Comparison of ENCODE assay signal across 8 cellular contexts in genomic region chr13:27960362-27961226, GRCh38. TPM values are rescaled to one million over a fixed set of nuclear protein-coding genes. Genes with fewer than 3 reads are reported as not detected.
A peak's percentile ranks its signal among the peaks of the same experiment; 100 is the strongest.
DNase-seq lines count a peak whose midpoint lies in the region; ATAC-seq, FAIRE-seq and TF ChIP-seq lines count a peak whose summit lies in the region.

No MANE protein-coding gene starts in this region.

- H3K4me1 ChIP-seq in body of pancreas (peaks cover 72% of the 10 kb centered on the region), kidney (ENCODE audit: control insufficient read depth in 1 of 2, insufficient read depth in 1 of 2, low read depth in 1 of 2, low read length in 2 of 2) (peaks cover 0 to 2% of the 10 kb centered on the region in 2 donors), stomach (peaks cover 15 to 60% (median 29%) of the 10 kb centered on the region in 4 donors)

- ATAC-seq in body of pancreas, result peak; percentile 93
- no peak for ATAC-seq in GM19395 (IDR thresholded peaks at IDR 0.05; ENCODE audit: unreplicated experiment)
- ATAC-seq in HG02642 (IDR thresholded peaks at IDR 0.05; ENCODE audit: poor library complexity, unreplicated experiment), result no peak

- no peak for FAIRE-seq in kidney (lab: Jason Lieb, UNC)

- 1 to 4% methylated on average over 15 to 73 of the region's 73 CpGs for WGBS in body of pancreas, 2 donors
- WGBS in stomach, 5 donors, result 1 to 2% (median 1%) methylated on average over 39 to 73 of the region's 73 CpGs

- TF ChIP-seq EP300 in stomach (IDR thresholded peaks at IDR 0.05), result no peak

- H3K4me3 ChIP-seq in body of pancreas, result peak overlapping the region; percentile 34 to 39
- peak overlapping the region in 1 of 2 donors; percentile 49 for H3K4me3 ChIP-seq in kidney (ENCODE audit: low read length in 2 of 2)
- peak overlapping the region; percentile 35 to 58 (median 44) for H3K4me3 ChIP-seq in stomach

- no peak overlapping the region for H3K9ac ChIP-seq in kidney (ENCODE audit: low read length in 2 of 2)

- H3K9me3 ChIP-seq in body of pancreas (no peaks in the 10 kb centered on the region), kidney (ENCODE audit: control insufficient read depth in 1 of 2, low read length in 2 of 2) (no peaks in the 10 kb centered on the region), stomach (no peaks in the 10 kb centered on the region)

- TF ChIP-seq CTCF in GM13976 (IDR thresholded peaks at IDR 0.05; ENCODE audit: borderline replicate concordance, control extremely low read depth, extremely low read depth, insufficient read depth, missing control alignments), result peak; percentile 82
- TF ChIP-seq CTCF in body of pancreas (IDR thresholded peaks at IDR 0.05), result peak; percentile 67 to 89 (median 74)
- peak; percentile 34 for TF ChIP-seq CTCF in kidney (IDR thresholded peaks at IDR 0.05; ENCODE audit: borderline replicate concordance, extremely low read depth, insufficient read depth)
- peak in 2 of 7 experiments; percentile 20 to 54 for TF ChIP-seq CTCF in stomach (IDR thresholded peaks at IDR 0.05)

- H3K36me3 ChIP-seq in body of pancreas (replicated peaks in 1 of 2; ENCODE audit: insufficient read depth in 1 of 2, low read depth in 2 of 2) (no peaks in the 10 kb centered on the region), kidney (ENCODE audit: control insufficient read depth in 1 of 2, insufficient read depth in 2 of 2, low read length in 2 of 2) (no peaks in the 10 kb centered on the region), stomach (no peaks in the 10 kb centered on the region)

- H3K27me3 ChIP-seq in body of pancreas (no peaks in the 10 kb centered on the region), stomach (peaks cover 30 to 100% (median 82%) of the 10 kb centered on the region in 3 donors)

- peak overlapping the region; percentile 58 to 90 (median 82) for H3K27ac ChIP-seq in body of pancreas
- H3K27ac ChIP-seq in kidney (ENCODE audit: low read depth in 2 of 2, low read length in 2 of 2), result no peak overlapping the region
- H3K27ac ChIP-seq in stomach, result peak overlapping the region in 4 of 5 donors; percentile 10 to 57 (median 40)

- intact Hi-C loops in body of pancreas (cut with DNase I) (no loop called here), kidney (cut with DNase I) (no loop called here), stomach (cut with DNase I; ENCODE audit: low total_unique reads) (no loop called here)

- peak; percentile 55 for DNase-seq in AG08396 (ENCODE audit: low spot score)
- peak; percentile 73 for DNase-seq in GM13976 (ENCODE audit: low spot score)
- peak; percentile 81 to 92 for DNase-seq in NCI-H526 (lab: John Stamatoyannopoulos, UW)
- peak; percentile 87 to 91 (median 88) for DNase-seq in body of pancreas
- DNase-seq in kidney, result no peak
- peak; percentile 81 for DNase-seq in stomach

- TF ChIP-seq POLR2A in body of pancreas (IDR thresholded peaks at IDR 0.05) (peak; percentile 18 to 74 (median 67)), stomach (IDR thresholded peaks at IDR 0.05) (no peak)

- in situ Hi-C loops in GM13976 (cut with MboI; ENCODE audit: low sequenced_read_pairs, unreplicated experiment), result loop anchor here (25.0 kb wide), 1 partner anchor 998 kb away; no protein-coding TSS in a partner anchor

RNA-seq across cellular contexts. Expression of gene CDX2, which starts 8.5 kb away (rescaled TPM):
- 1 to 10 TPM; 1.3 to 1.6 TPM for total RNA-seq in body of pancreas
- not detected for total RNA-seq in kidney
- polyA plus RNA-seq in kidney (ENCODE audit: insufficient read depth, low read depth, low replicate concordance), result not detected
- total RNA-seq in stomach, result 100 to 1,000 TPM in 1 of 5 donors, 1 to 10 TPM in 1, not detected in 3; 2.4 to 106 TPM
- polyA plus RNA-seq in stomach, result under 1 TPM in 2 of 3 donors, not detected in 1; 0.03 to 0.12 TPM

RNA-seq across cellular contexts. Expression of gene URAD, which starts 27.9 kb away (rescaled TPM):
- total RNA-seq in body of pancreas, result not detected
- total RNA-seq in kidney, result not detected
- polyA plus RNA-seq in kidney (ENCODE audit: insufficient read depth, low read depth, low replicate concordance), result not detected
- 100 to 1,000 TPM in 1 of 5 donors, 1 to 10 TPM in 1, not detected in 3; 1.1 to 165 TPM for total RNA-seq in stomach
- polyA plus RNA-seq in stomach, result under 1 TPM in 1 of 3 donors, not detected in 2; 0.13 TPM

RNA-seq across cellular contexts. Expression of gene PDX1, which starts 40.8 kb away (rescaled TPM):
- total RNA-seq in body of pancreas (10 to 100 TPM in 1 of 2 donors, 1 to 10 TPM in 1; 6.5 to 25.1 TPM), kidney (not detected), stomach (under 1 TPM in 2 of 5 donors, not detected in 3; 0.29 to 0.92 TPM)
- polyA plus RNA-seq in kidney (ENCODE audit: insufficient read depth, low read depth, low replicate concordance) (not detected), stomach (1 to 10 TPM in 2 of 3 donors, under 1 TPM in 1; 0.13 to 1.8 (median 1.2) TPM)

Comparison
In these comparisons a context has a peak if more than half of its experiments do, and no peak if none do; other contexts are left out.
1. H3K27ac ChIP-seq: peak in body of pancreas (4 of 4) and stomach (4 of 5); none in kidney (0 of 2).
2. POLR2A ChIP-seq: peak in body of pancreas (3 of 3); none in stomach (0 of 4).